Comparison of ENCODE assay signal across 8 cellular contexts in genomic region chr5:168047043-168047668, GRCh38.
DNase-seq lines count a peak whose midpoint lies in the region; ATAC-seq and TF ChIP-seq lines count a peak whose summit lies in the region.

No MANE protein-coding gene starts in this region.

- in situ Hi-C loops in T47D (cut with HindIII; ENCODE audit: low pct_unique_long_range_greater_than_20kb, low sequenced_read_pairs), result no loop called here

- no peaks in the 10 kb centered on the region for H3K36me3 ChIP-seq in left lung

- H3K36me3 Mint-ChIP-seq in activated CD4-positive, alpha-beta T cell treated with anti-CD3 and anti-CD28 coated beads, Interleukin-2, amount 10 ng/mL, durations not matched to agents 24 days and 14 days (ENCODE audit: low read depth), result no peaks in the 10 kb centered on the region

- no peaks in the 10 kb centered on the region for H3K9me3 ChIP-seq in left lung

- H3K27ac ChIP-seq in left lung, result no peak overlapping the region

- H3K27me3 Mint-ChIP-seq in activated CD4-positive, alpha-beta T cell treated with anti-CD3 and anti-CD28 coated beads, Interleukin-2, amount 10 ng/mL, durations not matched to agents 24 days and 14 days, result no peaks in the 10 kb centered on the region

- no peak overlapping the region for H3K4me3 ChIP-seq in left lung

- no peaks in the 10 kb centered on the region for H3K4me1 ChIP-seq in left lung

- ATAC-seq in HG02623 (IDR thresholded peaks at IDR 0.05; ENCODE audit: unreplicated experiment) (peak; percentile 64), left lung (peak; percentile 82), HG02970 (IDR thresholded peaks at IDR 0.05; ENCODE audit: low FRiP score, unreplicated experiment) (no peak)

- no peak overlapping the region for H3K4me3 Mint-ChIP-seq in activated CD4-positive, alpha-beta T cell treated with anti-CD3 and anti-CD28 coated beads, Interleukin-2, amount 10 ng/mL, durations not matched to agents 24 days and 14 days

- intact Hi-C loops in activated CD4-positive, alpha-beta T cell treated with anti-CD3 and anti-CD28 coated beads, Interleukin-2, amount 10 ng/mL, durations not matched to agents 24 days and 14 days (cut with micrococcal nuclease), result no loop called here
- intact Hi-C loops in left lung (cut with DNase I), result no loop called here

- H3K27ac Mint-ChIP-seq in activated CD4-positive, alpha-beta T cell treated with anti-CD3 and anti-CD28 coated beads, Interleukin-2, amount 10 ng/mL, durations not matched to agents 24 days and 14 days, result no peak overlapping the region

- peak; percentile 56 for DNase-seq in activated CD4-positive, alpha-beta T cell treated with anti-CD3 and anti-CD28 coated beads, Interleukin-2, amount 10 ng/mL, durations not matched to agents 24 days and 14 days
- DNase-seq in activated CD4-positive, alpha-beta T cell treated with anti-CD3 and anti-CD28 coated beads for 4 hours, result no peak
- DNase-seq in NCI-H2227 (lab: John Stamatoyannopoulos, UW; ENCODE audit: unreplicated experiment), result peak; percentile 43
- DNase-seq in T47D (ENCODE audit: low read depth in 1 of 2, low spot score in 1 of 2), result peak; percentile 58 to 84
- no peak for DNase-seq in left lung
- DNase-seq in DMS114 treated with DMSO at 0.1 percent for 48 hours (lab: John Stamatoyannopoulos, UW; ENCODE audit: unreplicated experiment), result no peak

- H3K4me1 Mint-ChIP-seq in activated CD4-positive, alpha-beta T cell treated with anti-CD3 and anti-CD28 coated beads, Interleukin-2, amount 10 ng/mL, durations not matched to agents 24 days and 14 days, result no peaks in the 10 kb centered on the region

- no peaks in the 10 kb centered on the region for H3K9me3 Mint-ChIP-seq in activated CD4-positive, alpha-beta T cell treated with anti-CD3 and anti-CD28 coated beads, Interleukin-2, amount 10 ng/mL, durations not matched to agents 24 days and 14 days

- no peak for TF ChIP-seq CTCF in left lung (IDR thresholded peaks at IDR 0.05)

- no peaks in the 10 kb centered on the region for H3K27me3 ChIP-seq in left lung

Comparison
In these comparisons a context has a peak if more than half of its experiments do, and no peak if none do; other contexts are left out.
1. DNase-seq: peak in activated CD4-positive, alpha-beta T cell treated with anti-CD3 and anti-CD28 coated beads, Interleukin-2, amount 10 ng/mL, durations not matched to agents 24 days and 14 days (single experiment), NCI-H2227 (single experiment) and T47D (2 of 2); none in activated CD4-positive, alpha-beta T cell treated with anti-CD3 and anti-CD28 coated beads for 4 hours (0 of 2), left lung (0 of 2) and DMS114 treated with DMSO at 0.1 percent for 48 hours (single experiment).